ENCODE assay signal across 12 cellular contexts in the genomic region with DNA sequence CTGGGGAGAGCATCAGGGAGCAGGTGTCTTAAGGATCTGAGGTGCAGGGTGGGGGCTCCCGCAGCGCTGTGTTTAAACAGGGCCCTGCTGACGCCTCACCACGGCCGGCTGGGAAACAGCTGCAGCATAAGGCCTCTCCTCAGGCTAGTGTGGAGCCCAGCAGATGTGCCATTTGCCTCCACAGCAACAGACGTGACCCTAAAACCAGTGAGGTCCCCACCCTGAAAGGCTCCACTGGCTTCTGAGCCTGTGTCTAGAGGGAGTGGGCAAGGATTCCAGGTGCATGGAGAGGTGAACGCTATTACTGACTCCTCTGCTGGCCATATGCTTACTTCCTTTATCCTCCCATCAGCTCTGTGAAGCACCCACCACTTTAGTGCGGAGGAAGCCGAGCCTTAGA. TPM values are rescaled to one million over a fixed set of nuclear protein-coding genes. Genes with fewer than 3 reads are reported as not detected.
DNase-seq lines count a peak whose midpoint lies in the region; ATAC-seq, FAIRE-seq and TF ChIP-seq lines count a peak whose summit lies in the region.
"Had no signal": no experiment of that assay in that cellular context is flagged by ENCODE, and none has a peak within 500 bp of the region (broad histone marks: within the 10 kb centered on the region; RNA-seq: fewer than 3 reads in every experiment).

No MANE protein-coding gene starts in this region.

- H3K9ac ChIP-seq in K562 (ENCODE audit: insufficient read depth in 1 of 2, low read depth in 2 of 2, low read length in 2 of 2): no peak overlapping the region

- H3K27me3 ChIP-seq in heart right ventricle: no peaks in the 10 kb centered on the region
- H3K27me3 ChIP-seq in K562 (ENCODE audit: control insufficient read depth in 2 of 2, insufficient read depth in 2 of 2, low read length in 2 of 2): peaks cover 22 to 56% of the 10 kb centered on the region in 2 experiments; a peak in 4 of 5 replicates
- H3K27me3 ChIP-seq in muscle layer of duodenum (ENCODE audit: low read depth, low read length): no peaks in the 10 kb centered on the region
- no peaks in the 10 kb centered on the region for H3K27me3 ChIP-seq in aorta (ENCODE audit: control insufficient read depth in 1 of 2, insufficient read depth in 2 of 2, low read length in 1 of 2)

- TF ChIP-seq CTCF in heart right ventricle (IDR thresholded peaks at IDR 0.05) (no peak), K562 (IDR thresholded peaks at IDR 0.05 in 2 of 3, conservative IDR thresholded peaks at IDR 0.05 in 1 of 3; ENCODE audit: insufficient read depth in 2 of 3, low read depth in 1 of 3, low read length in 3 of 3) (no peak)

- FAIRE-seq in K562 (lab: Jason Lieb, UNC) (no peak), H54 (lab: Jason Lieb, UNC) (no peak)

- H4K20me1 ChIP-seq in K562 (replicated peaks; ENCODE audit: control insufficient read depth, insufficient read depth, low read length): peaks cover 7% of the 10 kb centered on the region; the same call in 1 of the 2 replicates

- no peak overlapping the region for H3K4me2 ChIP-seq in K562 (ENCODE audit: insufficient read depth, low read length)

- no peak for TF ChIP-seq RAD21 in K562 (CRISPR knock-in tag; conservative IDR thresholded peaks at IDR 0.05 in 1 of 2, IDR thresholded peaks at IDR 0.05 in 1 of 2)

- POLR2A ChIA-PET in K562 (lab: Yijun Ruan, JAX): interaction anchor here (0.6 kb wide), 1 partner anchor 1181 kb away, joined by 3 read pairs; no protein-coding TSS in a partner anchor

- H3K4me1 ChIP-seq in heart right ventricle (peaks cover 3 to 50% (median 33%) of the 10 kb centered on the region in 9 donors), K562 (replicated peaks in 1 of 2; ENCODE audit: control insufficient read depth in 2 of 2, insufficient read depth in 2 of 2, low read length in 2 of 2) (peaks cover 11 to 20% of the 10 kb centered on the region in 2 experiments), muscle layer of duodenum (ENCODE audit: control insufficient read depth in 1 of 2, insufficient read depth in 2 of 2, low read length in 2 of 2) (peaks cover 12 to 38% of the 10 kb centered on the region in 2 donors), aorta (ENCODE audit: control insufficient read depth in 1 of 2, insufficient read depth in 2 of 2, low read length in 2 of 2) (no peaks in the 10 kb centered on the region)

- H3K36me3 ChIP-seq in heart right ventricle: no peaks in the 10 kb centered on the region
- no peaks in the 10 kb centered on the region for H3K36me3 ChIP-seq in K562 (ENCODE audit: control insufficient read depth, insufficient read depth, low read length)
- H3K36me3 ChIP-seq in muscle layer of duodenum (ENCODE audit: control insufficient read depth in 1 of 2, insufficient read depth in 2 of 2, low read length in 2 of 2): no peaks in the 10 kb centered on the region
- no peaks in the 10 kb centered on the region for H3K36me3 ChIP-seq in aorta (ENCODE audit: control insufficient read depth in 1 of 2, insufficient read depth in 2 of 2, low read length in 1 of 2)

- H2AFZ ChIP-seq in K562 (ENCODE audit: low read depth, low read length): no peak overlapping the region

- no TSS peak for BruUV-seq in K562 (replicated peaks; lab: Mats Ljungman, UMichigan)

- H3K4me3 ChIP-seq in heart right ventricle: no peak overlapping the region
- no peak overlapping the region for H3K4me3 ChIP-seq in K562
- H3K4me3 ChIP-seq in muscle layer of duodenum (ENCODE audit: low read depth in 1 of 2, low read length in 2 of 2): no peak overlapping the region
- H3K4me3 ChIP-seq in aorta (ENCODE audit: low read length in 2 of 2): no peak overlapping the region

- WGBS in heart right ventricle, 2 donors: 81 to 86% methylated on average over 9 of the region's 9 CpGs
- 12% methylated on average over 9 of the region's 9 CpGs for WGBS in K562 (ENCODE audit: insufficient coverage, low coverage, missing lambda C conversion rate)
- WGBS in aorta, 2 donors: 95 to 97% methylated on average over 9 of the region's 9 CpGs

- H3K9me3 ChIP-seq in heart right ventricle (no peaks in the 10 kb centered on the region), K562 (replicated peaks; ENCODE audit: control insufficient read depth, insufficient read depth, low read depth, low read length) (no peaks in the 10 kb centered on the region), muscle layer of duodenum (ENCODE audit: control insufficient read depth in 1 of 2, low read length in 2 of 2) (no peaks in the 10 kb centered on the region), aorta (ENCODE audit: control insufficient read depth, low read length) (no peaks in the 10 kb centered on the region)

- in situ Hi-C loops in K562 (cut with MboI): no loop called here

- peaks cover 7% of the 10 kb centered on the region for H3K9me1 ChIP-seq in K562 (ENCODE audit: control insufficient read depth, insufficient read depth, low read length)

- peak overlapping the region in 9 of 10 donors; percentile 82 to 94 (median 87) for H3K27ac ChIP-seq in heart right ventricle
- H3K27ac ChIP-seq in K562 (ENCODE audit: extremely low read depth, low read depth, low read length): no peak overlapping the region
- H3K27ac ChIP-seq in muscle layer of duodenum (ENCODE audit: low read length): peak overlapping the region; percentile 78
- no peak overlapping the region for H3K27ac ChIP-seq in aorta (ENCODE audit: low read depth in 1 of 2, low read length in 2 of 2)

- CTCF ChIA-PET in K562 (lab: Yijun Ruan, JAX; ENCODE audit: low intra/inter-chr PET ratio): no interaction called here

- intact Hi-C loops in heart right ventricle (cut with DNase I): loop anchor here in 3 of 10 donors (2.0 to 10.0 kb wide), 4 partner anchors 46 to 88 kb away; a partner anchor contains a TSS
- intact Hi-C loops in left cardiac atrium (cut with DNase I): no loop called here
- intact Hi-C loops in K562 (cut with micrococcal nuclease): no loop called here
- intact Hi-C loops in aorta (cut with DNase I): no loop called here

- no peak for TF ChIP-seq EP300 in K562 (IDR thresholded peaks at IDR 0.05; ENCODE audit: low read length)

- H3K79me2 ChIP-seq in K562 (ENCODE audit: control insufficient read depth, insufficient read depth, low read length): no peaks in the 10 kb centered on the region

- TF ChIP-seq POLR2A in K562 (conservative IDR thresholded peaks at IDR 0.05) (no peak), H54 (IDR thresholded peaks at IDR 0.05; ENCODE audit: low read depth, low read length) (no peak)

- ATAC-seq in heart right ventricle (no peak), left cardiac atrium (no peak), K562 (peak; percentile 34), aorta (ENCODE audit: low FRiP score) (peak; percentile 3), HG02642 (IDR thresholded peaks at IDR 0.05; ENCODE audit: poor library complexity, unreplicated experiment) (no peak)

- DNase-seq in heart right ventricle: no peak
- DNase-seq in left cardiac atrium: no peak
- DNase-seq in K562 (ENCODE audit: extremely low read depth in 1 of 4, low spot score in 3 of 4): no peak
- DNase-seq in aorta: no peak
- no peak for DNase-seq in H54 (ENCODE audit: insufficient read length, low spot score)
- no peak for DNase-seq in GF-D8 (lab: John Stamatoyannopoulos, UW)
- DNase-seq: activated CD4-positive, alpha-beta memory T cell treated with anti-CD3 and anti-CD28 coated beads, Interleukin-2, amount 10 ng/mL, durations not matched to agents 7 days and 5 days; hippocampal formation; OCI-M1; retina had no signal

TF ChIP-seq in K562, 482 proteins besides CTCF, POLR2A, EP300 and RAD21 (continues in another document):
- no peak for TF ChIP-seq CHD1 (IDR thresholded peaks at IDR 0.05; ENCODE audit: low read length)
- TF ChIP-seq CREB1 (IDR thresholded peaks at IDR 0.05): no peak
- TF ChIP-seq CREB1 (CRISPR knock-in tag; IDR thresholded peaks at IDR 0.05): 0 out of 2 replicates have a peak, but pooled peaks have one; percentile 34
- TF ChIP-seq, protein P1, sequence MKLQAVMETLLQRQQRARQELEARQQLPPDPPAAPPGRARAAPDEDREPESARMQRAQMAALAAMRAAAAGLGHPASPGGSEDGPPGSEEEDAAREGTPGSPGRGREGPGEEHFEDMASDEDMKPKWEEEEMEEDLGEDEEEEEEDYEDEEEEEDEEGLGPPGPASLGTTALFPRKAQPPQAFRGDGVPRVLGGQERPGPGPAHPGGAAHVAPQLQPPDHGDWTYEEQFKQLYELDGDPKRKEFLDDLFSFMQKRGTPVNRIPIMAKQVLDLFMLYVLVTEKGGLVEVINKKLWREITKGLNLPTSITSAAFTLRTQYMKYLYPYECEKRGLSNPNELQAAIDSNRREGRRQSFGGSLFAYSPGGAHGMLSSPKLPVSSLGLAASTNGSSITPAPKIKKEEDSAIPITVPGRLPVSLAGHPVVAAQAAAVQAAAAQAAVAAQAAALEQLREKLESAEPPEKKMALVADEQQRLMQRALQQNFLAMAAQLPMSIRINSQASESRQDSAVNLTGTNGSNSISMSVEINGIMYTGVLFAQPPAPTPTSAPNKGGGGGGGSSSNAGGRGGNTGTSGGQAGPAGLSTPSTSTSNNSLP (IDR thresholded peaks at IDR 0.05; ENCODE audit: borderline replicate concordance, low read depth, low read length): no peak
- no peak for TF ChIP-seq ZNF75A (CRISPR knock-in tag; IDR thresholded peaks at IDR 0.05)
- TF ChIP-seq MEF2A (IDR thresholded peaks at IDR 0.05; ENCODE audit: control insufficient read depth, low read depth, low read length): no peak

RNA-seq across cellular contexts. Expression of a gene that starts 47.8 kb away (rescaled TPM):
- total RNA-seq in heart right ventricle (100 to 1,000 TPM in 1 of 10 donors, 10 to 100 TPM in 9; 63.9 to 121 (median 80.9) TPM), left cardiac atrium (10 to 100 TPM; 71.9 to 87.1 TPM), K562 (2014; rRNA removed) (23.8 and 25.5 TPM in 2 replicates), K562 (2014; rRNA removed; fragmentation: Illumina TruSeq; extraction: Trizol) (51.3 and 58.3 TPM in 2 replicates), K562 (2015; rRNA removed; fragmentation: Illumina TruSeq; extraction: Trizol) (45.0 and 47.8 TPM in 2 replicates), K562 (2021) (70.2 and 73.4 TPM in 2 replicates), aorta (10 to 100 TPM; 69.1 to 70.5 TPM)
- polyA plus RNA-seq in heart right ventricle (10 to 100 TPM; 58.5 to 59.9 TPM), K562 (2011; rRNA removed) (71.7 and 100 TPM in 2 replicates), K562 (2014; fragmentation: Illumina TruSeq; extraction: Trizol) (71.9 and 81.5 TPM in 2 replicates), K562 (2014; fragmentation: Nextera tagmentation; extraction: Ambion mirVana) (100 to 1,000 TPM; 171 to 214 TPM), K562 (2014; rRNA removed) (53.5 and 54.1 TPM in 2 replicates), aorta (10 to 100 TPM; 38.9 to 56.0 TPM)
- total RNA-seq in K562 (2011; cell fraction: chromatin; rRNA removed; ENCODE audit: low replicate concordance): 58.3 and 92.7 TPM in 2 replicates
- 54.4 and 68.0 TPM in 2 replicates for total RNA-seq in K562 (2011; cell fraction: nucleolus; rRNA removed)
- 90.3 and 115 TPM in 2 replicates for total RNA-seq in K562 (2011; cell fraction: nucleoplasm; rRNA removed)
- 41.5 and 68.5 TPM in 2 replicates for polyA plus RNA-seq in K562 (2011; cell fraction: cytosol; rRNA removed)
- polyA plus RNA-seq in K562 (2011; cell fraction: nucleus; rRNA removed): 15.7 and 22.1 TPM in 2 replicates
- polyA plus RNA-seq in K562 (2012): 94.6 and 111 TPM in 2 replicates
- polyA minus RNA-seq in K562 (2011; rRNA and poly(A)+ RNA removed): 68.6 and 85.2 TPM in 2 replicates
- polyA minus RNA-seq in K562 (2011; cell fraction: cytosol; rRNA and poly(A)+ RNA removed): 27.0 and 38.1 TPM in 2 replicates
- polyA minus RNA-seq in K562 (2011; cell fraction: nucleus; rRNA and poly(A)+ RNA removed): 14.4 and 20.3 TPM in 2 replicates

Comparison
In these comparisons a context has a peak if more than half of its experiments do, and no peak if none do; other contexts are left out.
1. ATAC-seq: peak in K562 (single experiment) and aorta (single experiment); none in heart right ventricle (0 of 8), left cardiac atrium (0 of 2) and HG02642 (single experiment).
2. H3K27ac ChIP-seq: peak in heart right ventricle (9 of 10) and muscle layer of duodenum (single experiment); none in K562 (single experiment) and aorta (0 of 2).